19 cellular contexts compared by ENCODE assay signal in the genomic region with DNA sequence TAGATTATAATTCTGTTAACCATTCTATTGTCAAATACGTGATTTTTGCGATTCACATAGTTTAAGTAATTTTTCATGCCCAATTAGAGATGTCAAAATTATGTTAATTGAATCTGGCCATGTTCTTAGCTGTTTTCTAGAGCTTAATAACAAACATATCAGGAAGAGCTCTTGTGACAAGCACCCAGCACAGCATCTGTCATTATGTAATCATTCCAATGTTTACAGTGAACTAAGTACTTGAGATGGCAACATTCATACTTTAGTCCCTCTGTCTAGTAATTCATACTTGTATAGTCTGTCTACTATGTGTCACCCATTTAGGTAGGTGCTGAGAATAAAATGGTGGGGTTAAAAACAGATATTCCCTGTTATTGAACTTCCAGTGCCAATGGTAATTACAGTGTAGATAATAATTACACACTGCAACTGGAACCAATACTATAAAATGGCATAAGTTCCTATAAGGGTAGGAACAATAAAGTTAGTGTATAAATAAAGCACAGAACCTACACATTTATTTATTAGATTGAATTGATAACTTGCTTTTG. TPM values are rescaled to one million over a fixed set of nuclear protein-coding genes. Genes with fewer than 3 reads are reported as not detected.
A peak's percentile ranks its signal among the peaks of the same experiment; 100 is the strongest.
DNase-seq lines count a peak whose midpoint lies in the region; ATAC-seq, FAIRE-seq and TF ChIP-seq lines count a peak whose summit lies in the region.
"Had no signal": no experiment of that assay in that cellular context is flagged by ENCODE, and none has a peak within 500 bp of the region (broad histone marks: within the 10 kb centered on the region; RNA-seq: fewer than 3 reads in every experiment).

No MANE protein-coding gene starts in this region.

- peaks cover 19 to 80% (median 64%) of the 10 kb centered on the region in 7 donors for H3K4me1 Mint-ChIP-seq in naive thymus-derived CD4-positive, alpha-beta T cell

- POLR2A ChIA-PET in naive thymus-derived CD4-positive, alpha-beta T cell (lab: Charles Lee) = interaction anchor here (0.6 kb wide), 1 partner anchor 113 kb away, joined by 7 read pairs; no protein-coding TSS in a partner anchor

- TF ChIP-seq POLR2A in GM18505 (IDR thresholded peaks at IDR 0.05; ENCODE audit: borderline replicate concordance, extremely low read depth, insufficient read depth, insufficient read length) = no peak

- H3K4me3 ChIP-seq in fibroblast of pulmonary artery (replicated peaks; ENCODE audit: low read depth, low read length) = no peak overlapping the region
- H3K4me3 ChIP-seq in naive thymus-derived CD4-positive, alpha-beta T cell (ENCODE audit: low read length) = no peak overlapping the region
- H3K4me3 ChIP-seq: dorsolateral prefrontal cortex had no signal

- no peaks in the 10 kb centered on the region for H3K27me3 ChIP-seq in naive thymus-derived CD4-positive, alpha-beta T cell (ENCODE audit: control insufficient read depth in 2 of 2, insufficient read depth in 2 of 2, low read length in 2 of 2)
- H3K27me3 ChIP-seq: dorsolateral prefrontal cortex had no signal

- FAIRE-seq in D721Med (lab: Jason Lieb, UNC) = peak; percentile 21
- peak; percentile 42 for FAIRE-seq in GM19239 (lab: Jason Lieb, UNC)
- FAIRE-seq: urothelium cell line had no signal

- H3K27ac ChIP-seq in naive thymus-derived CD4-positive, alpha-beta T cell (ENCODE audit: low read depth, low read length) = no peak overlapping the region
- H3K27ac ChIP-seq: dorsolateral prefrontal cortex, RWPE1 had no signal

- TF ChIP-seq CTCF in D721Med (IDR thresholded peaks at IDR 0.05; ENCODE audit: insufficient read depth, missing control alignments) (no peak), fibroblast of pulmonary artery (IDR thresholded peaks at IDR 0.05; ENCODE audit: low read length, missing control alignments) (no peak)

- CTCF ChIA-PET in naive thymus-derived CD4-positive, alpha-beta T cell (lab: Charles Lee) = no interaction called here

- H3K27me3 Mint-ChIP-seq in naive thymus-derived CD4-positive, alpha-beta T cell = no peaks in the 10 kb centered on the region
- H3K27me3 Mint-ChIP-seq: activated CD4-positive, alpha-beta T cell treated with anti-CD3 and anti-CD28 coated beads for 36 hours; natural killer cell treated with Interleukin-12 subunit alpha and Interleukin-12 subunit beta and Interleukin-15 and Interleukin-18, amount 100 ng/mL, for 72 hours had no signal

- H3K9me3 Mint-ChIP-seq in naive thymus-derived CD4-positive, alpha-beta T cell = peaks cover 0 to 4% (median 0%) of the 10 kb centered on the region in 11 donors
- H3K9me3 Mint-ChIP-seq: natural killer cell treated with Interleukin-12 subunit alpha and Interleukin-12 subunit beta and Interleukin-15 and Interleukin-18, amount 100 ng/mL, for 72 hours had no signal

- no peaks in the 10 kb centered on the region for H3K36me3 ChIP-seq in naive thymus-derived CD4-positive, alpha-beta T cell (ENCODE audit: control insufficient read depth in 2 of 3, insufficient read depth in 3 of 3, low read length in 3 of 3)

- no peaks in the 10 kb centered on the region for H3K9me3 ChIP-seq in naive thymus-derived CD4-positive, alpha-beta T cell (ENCODE audit: control insufficient read depth in 2 of 3, low read length in 3 of 3)

- H3K4me3 Mint-ChIP-seq in naive thymus-derived CD4-positive, alpha-beta T cell = peak overlapping the region in 1 of 10 donors; percentile 22
- H3K4me3 Mint-ChIP-seq: activated CD4-positive, alpha-beta T cell treated with anti-CD3 and anti-CD28 coated beads for 36 hours; natural killer cell treated with Interleukin-12 subunit alpha and Interleukin-12 subunit beta and Interleukin-15 and Interleukin-18, amount 100 ng/mL, for 72 hours had no signal

- intact Hi-C loops in naive thymus-derived CD4-positive, alpha-beta T cell (cut with micrococcal nuclease) = no loop called here

- H3K36me3 Mint-ChIP-seq in naive thymus-derived CD4-positive, alpha-beta T cell = peaks cover 0 to 8% (median 2%) of the 10 kb centered on the region in 5 donors
- H3K36me3 Mint-ChIP-seq: natural killer cell treated with Interleukin-12 subunit alpha and Interleukin-12 subunit beta and Interleukin-15 and Interleukin-18, amount 100 ng/mL, for 72 hours had no signal

- DNase-seq in D721Med (ENCODE audit: insufficient read length, low spot score) = no peak
- no peak for DNase-seq in GM19239 (ENCODE audit: insufficient read length, low spot score)
- DNase-seq in NCI-H524 treated with DMSO at 0.1 percent for 48 hours (lab: John Stamatoyannopoulos, UW) = peak; percentile 41
- peak; percentile 26 for DNase-seq in fibroblast of pulmonary artery (ENCODE audit: low read depth)
- no peak for DNase-seq in naive thymus-derived CD4-positive, alpha-beta T cell
- no peak for DNase-seq in EL
- no peak for DNase-seq in activated T-cell treated with anti-CD3 and anti-CD28 coated beads, Interleukin-2, amount 50 U/mL, for 48 hours
- DNase-seq: activated CD4-positive, alpha-beta T cell treated with anti-CD3 and anti-CD28 coated beads for 36 hours; dorsolateral prefrontal cortex; GF-D8; head of caudate nucleus; mammary epithelial cell; NCI-H1694 treated with DMSO at 0.1 percent for 48 hours; small intestine; stimulated activated CD4-positive, alpha-beta T cell treated with anti-CD3 and anti-CD28 coated beads, Interleukin-4, amount 100 ng/mL, for 4 hours had no signal

- H3K4me1 ChIP-seq in naive thymus-derived CD4-positive, alpha-beta T cell (ENCODE audit: control insufficient read depth in 2 of 2, insufficient read depth in 2 of 2, low read length in 2 of 2) = peaks cover 0 to 21% of the 10 kb centered on the region in 2 donors

- no peak overlapping the region for H3K27ac Mint-ChIP-seq in naive thymus-derived CD4-positive, alpha-beta T cell
- H3K27ac Mint-ChIP-seq: activated CD4-positive, alpha-beta T cell treated with anti-CD3 and anti-CD28 coated beads for 36 hours; natural killer cell treated with Interleukin-12 subunit alpha and Interleukin-12 subunit beta and Interleukin-15 and Interleukin-18, amount 100 ng/mL, for 72 hours had no signal

- ATAC-seq in naive thymus-derived CD4-positive, alpha-beta T cell = no peak
- no peak for ATAC-seq in GM18505 (IDR thresholded peaks at IDR 0.05; ENCODE audit: unreplicated experiment)
- ATAC-seq: activated CD4-positive, alpha-beta T cell treated with anti-CD3 and anti-CD28 coated beads for 36 hours; natural killer cell treated with Interleukin-12 subunit alpha and Interleukin-12 subunit beta and Interleukin-15 and Interleukin-18, amount 100 ng/mL, for 72 hours had no signal

RNA-seq across cellular contexts. Expression of a gene that starts 55.2 kb away (rescaled TPM):
- 100 to 1,000 TPM in 1 of 5 experiments, 10 to 100 TPM in 4; 65.5 to 126 (median 80.9) TPM for total RNA-seq in naive thymus-derived CD4-positive, alpha-beta T cell
- polyA plus RNA-seq in naive thymus-derived CD4-positive, alpha-beta T cell = 10 to 100 TPM; 37.4 to 47.9 TPM

Comparison
In these comparisons a context has a peak if more than half of its experiments do, and no peak if none do; other contexts are left out.
1. DNase-seq: peak in NCI-H524 treated with DMSO at 0.1 percent for 48 hours (single experiment) and fibroblast of pulmonary artery (single experiment); none in D721Med (single experiment), GM19239 (single experiment), naive thymus-derived CD4-positive, alpha-beta T cell (0 of 9), EL (single experiment) and activated T-cell treated with anti-CD3 and anti-CD28 coated beads, Interleukin-2, amount 50 U/mL, for 48 hours (0 of 2).